Comparison of ENCODE assay signal across 1 cellular context in genomic region chr14:102616799-102617198, GRCh38.
TF ChIP-seq lines count a peak whose summit lies in the region.

No MANE protein-coding gene starts in this region.

TF ChIP-seq in GM12878, 131 proteins besides CTCF, POLR2A, EP300 and RAD21 (continued from another document):
- no peak for TF ChIP-seq BRCA1 (IDR thresholded peaks at IDR 0.05; ENCODE audit: low read depth, low read length)
